Comparison of ENCODE assay signal across 16 cellular contexts in the genomic region with DNA sequence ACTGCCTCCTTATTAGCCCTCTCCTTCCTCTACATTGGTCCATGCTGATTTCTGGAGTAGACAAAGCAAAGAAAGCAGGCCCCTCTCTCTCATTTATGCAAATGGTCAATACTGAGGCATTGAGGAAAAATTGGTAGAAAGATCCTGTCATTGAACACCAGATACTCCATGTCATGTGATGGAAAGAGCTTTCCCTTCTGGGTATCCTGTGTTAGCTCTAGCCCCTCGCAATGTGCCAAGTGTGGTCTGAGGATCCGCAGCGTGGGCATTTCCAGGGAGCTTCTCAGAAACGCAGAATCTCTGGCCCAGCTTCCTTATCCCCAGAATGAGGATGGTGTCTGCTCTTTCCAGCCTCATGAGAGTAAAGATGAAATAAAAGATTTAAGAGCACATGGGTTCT.
"Had no signal": no experiment of that assay in that cellular context is flagged by ENCODE, and none has a peak within 500 bp of the region (broad histone marks: within the 10 kb centered on the region; RNA-seq: fewer than 3 reads in every experiment).

No MANE protein-coding gene starts in this region.

- ATAC-seq: activated CD4-positive, CD25-positive, alpha-beta regulatory T cell treated with anti-CD3 and anti-CD28 coated beads, Interleukin-2, amount 50 U/mL, for 24 hours; left lobe of liver; natural killer cell; stimulated activated naive B cell treated with anti-CD40 and anti-IgM and Interleukin-4, amounts not matched to agents 10 μg/mL and 1 μg/mL and 100 μg/mL, for 72 hours had no signal

- H3K4me3 ChIP-seq: thyroid gland had no signal

- DNase-seq: activated naive CD4-positive, alpha-beta T cell; activated naive CD8-positive, alpha-beta T cell treated with anti-CD3 and anti-CD28 coated beads, Interleukin-2, amount 10 ng/mL, durations not matched to agents 7 days and 5 days; activated T-cell treated with anti-CD3 and anti-CD28 coated beads for 4 hours; cortex of kidney; effector CD8-positive, alpha-beta T cell; hippocampal formation; mesendoderm; natural killer cell; nucleus accumbens; stimulated activated CD4-positive, alpha-beta T cell treated with anti-CD3 and anti-CD28 coated beads, Interleukin-2, amount 100 ng/mL, for 48 hours; stimulated activated naive B cell treated with anti-CD40 and anti-IgM and Interleukin-4, amounts not matched to agents 10 μg/mL and 1 μg/mL and 100 μg/mL, for 72 hours; thyroid gland had no signal

- H3K9me3 ChIP-seq: thyroid gland had no signal

- H3K27ac ChIP-seq: brain microvascular endothelial cell, thyroid gland had no signal

- FAIRE-seq: endothelial cell of umbilical vein had no signal

- H3K27me3 ChIP-seq: brain microvascular endothelial cell, thyroid gland had no signal

- H3K36me3 ChIP-seq: brain microvascular endothelial cell, thyroid gland had no signal
